In genomic region chr6:5967594-5967993, GRCh38 we compare ENCODE assay signal across 32 cellular contexts. TPM values are rescaled to one million over a fixed set of nuclear protein-coding genes. Genes with fewer than 3 reads are reported as not detected.
DNase-seq lines count a peak whose midpoint lies in the region; ATAC-seq and TF ChIP-seq lines count a peak whose summit lies in the region.
"Had no signal": no experiment of that assay in that cellular context is flagged by ENCODE, and none has a peak within 500 bp of the region (broad histone marks: within the 10 kb centered on the region; RNA-seq: fewer than 3 reads in every experiment).

No MANE protein-coding gene starts in this region.

- no peaks in the 10 kb centered on the region for H4K20me1 ChIP-seq in Karpas-422 (ENCODE audit: insufficient read depth, low read depth, low read length)

- H3K9me3 ChIP-seq in Karpas-422 (ENCODE audit: low read length) = no peaks in the 10 kb centered on the region
- H3K9me3 ChIP-seq: colonic mucosa, pancreas, Peyer's patch, SJCRH30 had no signal

- H3K36me3 ChIP-seq in Karpas-422 (ENCODE audit: insufficient read depth, low read length) = no peaks in the 10 kb centered on the region
- H3K36me3 ChIP-seq in brain microvascular endothelial cell (replicated peaks) = no peaks in the 10 kb centered on the region
- H3K36me3 ChIP-seq: cardiac muscle cell, colonic mucosa, pancreas, Peyer's patch, SJCRH30 had no signal

- no peaks in the 10 kb centered on the region for H3K9me3 Mint-ChIP-seq in activated T-cell treated with anti-CD3 and anti-CD28 coated beads, Interleukin-2, amount 50 U/mL, for 72 hours
- H3K9me3 Mint-ChIP-seq in activated T-cell treated with anti-CD3 and anti-CD28 coated beads, Interleukin-2, amount 50 U/mL, for 4 hours = no peaks in the 10 kb centered on the region
- no peaks in the 10 kb centered on the region for H3K9me3 Mint-ChIP-seq in activated T-helper 17 cell treated with anti-CD3 and anti-CD28 coated beads, Interleukin-2, amount 50 U/mL, for 72 hours
- H3K9me3 Mint-ChIP-seq: activated naive CD4-positive, alpha-beta T cell treated with anti-CD3 and anti-CD28 coated beads, Interleukin-2, amount 50 U/mL, for 24 hours; activated T-helper 2 cell treated with anti-CD3 and anti-CD28 coated beads, Interferon-gamma antibody, Interleukin-2, Interleukin-4, amounts not matched to agents 10 μg/mL and 5 μg/mL and 100 μg/mL, durations not matched to agents 14 hours and 24 hours and 36 hours; memory B cell; stimulated activated naive CD8-positive, alpha-beta T cell treated with anti-CD3 and anti-CD28 coated beads, Interleukin-15, Interleukin-2, amounts not matched to agents 100 ng/mL and 50 ng/mL, for 24 hours had no signal

- no peak overlapping the region for H3K4me3 Mint-ChIP-seq in activated T-cell treated with anti-CD3 and anti-CD28 coated beads, Interleukin-2, amount 50 U/mL, for 72 hours
- no peak overlapping the region for H3K4me3 Mint-ChIP-seq in activated T-cell treated with anti-CD3 and anti-CD28 coated beads, Interleukin-2, amount 50 U/mL, for 4 hours
- no peak overlapping the region for H3K4me3 Mint-ChIP-seq in activated T-helper 17 cell treated with anti-CD3 and anti-CD28 coated beads, Interleukin-2, amount 50 U/mL, for 72 hours
- H3K4me3 Mint-ChIP-seq: activated CD4-positive, alpha-beta T cell treated with anti-CD3 and anti-CD28 coated beads, Interleukin-2, amount 10 ng/mL, durations not matched to agents 24 days and 14 days; activated naive CD4-positive, alpha-beta T cell treated with anti-CD3 and anti-CD28 coated beads, Interleukin-2, amount 50 U/mL, for 24 hours; B cell; CD4-positive, alpha-beta memory T cell; memory B cell; nephron progenitor cell; stimulated activated naive CD8-positive, alpha-beta T cell treated with anti-CD3 and anti-CD28 coated beads, Interleukin-15, Interleukin-2, amounts not matched to agents 100 ng/mL and 50 ng/mL, for 24 hours had no signal

- no peaks in the 10 kb centered on the region for H3K79me2 ChIP-seq in Karpas-422 (ENCODE audit: low read length)

- H3K27ac Mint-ChIP-seq in activated T-cell treated with anti-CD3 and anti-CD28 coated beads, Interleukin-2, amount 50 U/mL, for 72 hours = no peak overlapping the region
- no peak overlapping the region for H3K27ac Mint-ChIP-seq in activated T-helper 17 cell treated with anti-CD3 and anti-CD28 coated beads, Interleukin-2, amount 50 U/mL, for 72 hours
- H3K27ac Mint-ChIP-seq: activated CD4-positive, alpha-beta T cell treated with anti-CD3 and anti-CD28 coated beads, Interleukin-2, amount 10 ng/mL, durations not matched to agents 24 days and 14 days; activated naive CD4-positive, alpha-beta T cell treated with anti-CD3 and anti-CD28 coated beads, Interleukin-2, amount 50 U/mL, for 24 hours; activated T-helper 2 cell treated with anti-CD3 and anti-CD28 coated beads, Interferon-gamma antibody, Interleukin-2, Interleukin-4, amounts not matched to agents 10 μg/mL and 5 μg/mL and 100 μg/mL, durations not matched to agents 14 hours and 24 hours and 36 hours; B cell; CD4-positive, alpha-beta memory T cell; memory B cell; nephron progenitor cell had no signal

- H3K4me3 ChIP-seq in Karpas-422 (ENCODE audit: low read length) (no peak overlapping the region), brain microvascular endothelial cell (ENCODE audit: low read depth, low read length) (no peak overlapping the region)
- H3K4me3 ChIP-seq: cardiac muscle cell, colonic mucosa, pancreas, Peyer's patch, SJCRH30 had no signal

- H3K9me2 ChIP-seq in Karpas-422 (replicated peaks; ENCODE audit: insufficient read depth, low read length) = no peaks in the 10 kb centered on the region

- in situ Hi-C loops in brain microvascular endothelial cell (cut with HindIII; ENCODE audit: low pct_ligation_motif_present, low sequenced_read_pairs) = no loop called here

- peaks cover 12% of the 10 kb centered on the region for H3K4me1 Mint-ChIP-seq in activated T-cell treated with anti-CD3 and anti-CD28 coated beads, Interleukin-2, amount 50 U/mL, for 72 hours (ENCODE audit: low read depth)
- peaks cover 6% of the 10 kb centered on the region for H3K4me1 Mint-ChIP-seq in activated T-cell treated with anti-CD3 and anti-CD28 coated beads, Interleukin-2, amount 50 U/mL, for 4 hours (ENCODE audit: low read depth)
- H3K4me1 Mint-ChIP-seq in activated T-helper 17 cell treated with anti-CD3 and anti-CD28 coated beads, Interleukin-2, amount 50 U/mL, for 72 hours = peaks cover 5% of the 10 kb centered on the region
- H3K4me1 Mint-ChIP-seq: activated naive CD4-positive, alpha-beta T cell treated with anti-CD3 and anti-CD28 coated beads, Interleukin-2, amount 50 U/mL, for 24 hours; nephron progenitor cell had no signal

- H3K27ac ChIP-seq in Karpas-422 (ENCODE audit: low read length) (no peak overlapping the region), brain microvascular endothelial cell (no peak overlapping the region)
- H3K27ac ChIP-seq: cardiac muscle cell, colonic mucosa, epithelial cell of prostate, HL-60, pancreas, Peyer's patch, SJCRH30 had no signal

- peaks cover 20% of the 10 kb centered on the region for H3K27me3 Mint-ChIP-seq in activated T-cell treated with anti-CD3 and anti-CD28 coated beads, Interleukin-2, amount 50 U/mL, for 72 hours (ENCODE audit: low read depth)
- no peaks in the 10 kb centered on the region for H3K27me3 Mint-ChIP-seq in activated T-cell treated with anti-CD3 and anti-CD28 coated beads, Interleukin-2, amount 50 U/mL, for 4 hours (ENCODE audit: low read depth)
- H3K27me3 Mint-ChIP-seq in activated T-helper 17 cell treated with anti-CD3 and anti-CD28 coated beads, Interleukin-2, amount 50 U/mL, for 72 hours = peaks cover 8% of the 10 kb centered on the region

- TF ChIP-seq CTCF in brain microvascular endothelial cell (IDR thresholded peaks at IDR 0.05; ENCODE audit: low read depth, low read length, missing control alignments) = no peak

- DNase-seq in activated T-cell treated with anti-CD3 and anti-CD28 coated beads, Interleukin-2, amount 50 U/mL, for 72 hours = peak in 1 of 2 donors; percentile 10
- DNase-seq in activated T-cell treated with anti-CD3 and anti-CD28 coated beads, Interleukin-2, amount 50 U/mL, for 4 hours = no peak
- DNase-seq in Karpas-422 = peak; percentile 30
- peak; percentile 39 for DNase-seq in stimulated activated naive CD8-positive, alpha-beta T cell treated with anti-CD3 and anti-CD28 coated beads, Interleukin-15, Interleukin-2, amounts not matched to agents 100 U/mL and 50 U/mL, for 24 hours
- no peak for DNase-seq in NCI-H748 treated with DMSO at 0.1 percent for 48 hours (lab: John Stamatoyannopoulos, UW)
- DNase-seq in brain microvascular endothelial cell = no peak
- DNase-seq: activated CD4-positive, alpha-beta T cell treated with anti-CD3 and anti-CD28 coated beads, Interleukin-2, amount 10 ng/mL, durations not matched to agents 24 days and 14 days; anterior cingulate cortex; CD4-positive, alpha-beta memory T cell; colonic mucosa; effector CD4-positive, alpha-beta T cell; glutamatergic neuron; KG1; NCI-H1436 treated with DMSO at 0.1 percent for 48 hours; NCI-H2081 treated with DMSO at 0.1 percent for 48 hours; NCI-H226; NCI-H69; nephron progenitor cell; pancreas; Peyer's patch; SJCRH30; SW 1271 had no signal

- H3K9ac ChIP-seq in Karpas-422 (ENCODE audit: low read length) = no peak overlapping the region

- peak; percentile 22 to 25 for ATAC-seq in activated T-cell treated with anti-CD3 and anti-CD28 coated beads, Interleukin-2, amount 50 U/mL, for 72 hours (replicated peaks in 1 of 2)
- ATAC-seq in activated T-cell treated with anti-CD3 and anti-CD28 coated beads, Interleukin-2, amount 50 U/mL, for 4 hours = no peak
- peak; percentile 81 for ATAC-seq in activated T-helper 17 cell treated with anti-CD3 and anti-CD28 coated beads, Interleukin-2, amount 50 U/mL, for 72 hours (replicated peaks)
- peak; percentile 63 for ATAC-seq in stimulated activated naive CD8-positive, alpha-beta T cell treated with anti-CD3 and anti-CD28 coated beads, Interleukin-15, Interleukin-2, amounts not matched to agents 100 U/mL and 50 U/mL, for 24 hours
- ATAC-seq: left lobe of liver, pancreas had no signal

- no peak overlapping the region for H3K4me2 ChIP-seq in Karpas-422 (ENCODE audit: low read depth, low read length, poor library complexity, severe bottlenecking)

- H3K27me3 ChIP-seq in Karpas-422 (ENCODE audit: low read length) (no peaks in the 10 kb centered on the region), brain microvascular endothelial cell (replicated peaks) (no peaks in the 10 kb centered on the region)
- H3K27me3 ChIP-seq: cardiac muscle cell, colonic mucosa, pancreas, Peyer's patch, SJCRH30 had no signal

- no peaks in the 10 kb centered on the region for H3K4me1 ChIP-seq in Karpas-422 (ENCODE audit: low read length)
- H3K4me1 ChIP-seq: colonic mucosa, pancreas, Peyer's patch had no signal

- H2AFZ ChIP-seq in Karpas-422 (ENCODE audit: low read length) = no peak overlapping the region

- peaks cover 0 to 2% of the 10 kb centered on the region in 2 donors for H3K36me3 Mint-ChIP-seq in activated T-cell treated with anti-CD3 and anti-CD28 coated beads, Interleukin-2, amount 50 U/mL, for 72 hours (ENCODE audit: insufficient read depth in 2 of 2)
- no peaks in the 10 kb centered on the region for H3K36me3 Mint-ChIP-seq in activated T-cell treated with anti-CD3 and anti-CD28 coated beads, Interleukin-2, amount 50 U/mL, for 4 hours (ENCODE audit: insufficient read depth)
- H3K36me3 Mint-ChIP-seq in activated T-helper 17 cell treated with anti-CD3 and anti-CD28 coated beads, Interleukin-2, amount 50 U/mL, for 72 hours (ENCODE audit: low read depth) = no peaks in the 10 kb centered on the region
- H3K36me3 Mint-ChIP-seq: activated naive CD4-positive, alpha-beta T cell treated with anti-CD3 and anti-CD28 coated beads, Interleukin-2, amount 50 U/mL, for 24 hours; CD4-positive, alpha-beta memory T cell; memory B cell had no signal

RNA-seq across cellular contexts. Expression of gene NRN1, which starts 39.1 kb away (rescaled TPM):
- total RNA-seq in activated T-cell treated with anti-CD3 and anti-CD28 coated beads, Interleukin-2, amount 50 U/mL, for 72 hours = 1 to 10 TPM; 2.5 to 3.3 TPM
- under 1 TPM in 2 of 3 donors, not detected in 1; 0.15 to 0.22 TPM for total RNA-seq in activated T-cell treated with anti-CD3 and anti-CD28 coated beads, Interleukin-2, amount 50 U/mL, for 4 hours
- total RNA-seq in Karpas-422 (2014; rRNA removed; shearing (Covaris generic); ENCODE audit: low replicate concordance) = 6.3 and 7.9 TPM in 2 replicates
- total RNA-seq in activated T-helper 17 cell treated with anti-CD3 and anti-CD28 coated beads, Interleukin-2, amount 50 U/mL, for 72 hours = 10 to 100 TPM in 1 of 2 donors, 1 to 10 TPM in 1; 1.1 to 14.7 TPM
- total RNA-seq: B cell had no signal

Comparison
In these comparisons a context has a peak if more than half of its experiments do, and no peak if none do; other contexts are left out.
1. ATAC-seq: peak in activated T-cell treated with anti-CD3 and anti-CD28 coated beads, Interleukin-2, amount 50 U/mL, for 72 hours (2 of 2), activated T-helper 17 cell treated with anti-CD3 and anti-CD28 coated beads, Interleukin-2, amount 50 U/mL, for 72 hours (single experiment) and stimulated activated naive CD8-positive, alpha-beta T cell treated with anti-CD3 and anti-CD28 coated beads, Interleukin-15, Interleukin-2, amounts not matched to agents 100 U/mL and 50 U/mL, for 24 hours (single experiment); none in activated T-cell treated with anti-CD3 and anti-CD28 coated beads, Interleukin-2, amount 50 U/mL, for 4 hours (0 of 2).
2. DNase-seq: peak in Karpas-422 (single experiment) and stimulated activated naive CD8-positive, alpha-beta T cell treated with anti-CD3 and anti-CD28 coated beads, Interleukin-15, Interleukin-2, amounts not matched to agents 100 U/mL and 50 U/mL, for 24 hours (single experiment); none in activated T-cell treated with anti-CD3 and anti-CD28 coated beads, Interleukin-2, amount 50 U/mL, for 4 hours (single experiment), NCI-H748 treated with DMSO at 0.1 percent for 48 hours (single experiment) and brain microvascular endothelial cell (single experiment).